In the genomic region with DNA sequence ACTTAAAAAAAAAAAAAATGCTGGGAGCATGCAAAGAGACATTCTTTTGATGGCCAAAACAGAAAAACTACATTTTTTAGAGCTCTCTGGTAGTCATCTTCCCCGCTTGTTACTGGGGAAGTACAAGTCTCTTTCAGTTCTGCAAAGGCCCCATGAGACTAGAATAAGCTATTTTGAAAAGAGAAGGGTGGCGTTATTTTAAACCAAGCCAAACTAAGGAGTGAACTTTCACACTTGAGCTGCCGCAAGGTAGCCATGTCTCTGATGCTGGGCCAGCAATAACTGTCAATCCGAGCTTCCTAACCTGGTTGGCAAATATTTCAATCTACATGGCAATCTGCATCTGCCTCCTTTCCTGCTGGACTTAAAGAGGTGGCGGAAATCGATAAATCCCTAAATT, we compare ENCODE assay signal across 9 cellular contexts.
A peak's percentile ranks its signal among the peaks of the same experiment; 100 is the strongest.
DNase-seq lines count a peak whose midpoint lies in the region; ATAC-seq and TF ChIP-seq lines count a peak whose summit lies in the region.
"Had no signal": no experiment of that assay in that cellular context is flagged by ENCODE, and none has a peak within 500 bp of the region (broad histone marks: within the 10 kb centered on the region; RNA-seq: fewer than 3 reads in every experiment).

No MANE protein-coding gene starts in this region.

- H3K4me2 ChIP-seq in SK-N-SH (no peak overlapping the region), PC-9 (no peak overlapping the region)

- intact Hi-C loops in PC-9 (cut with micrococcal nuclease; ENCODE audit: unreplicated experiment): no loop called here

- CTCF ChIA-PET in GM10248 (lab: Yijun Ruan, JAX) (interaction anchor here (0.7 to 1.8 kb wide), 3 partner anchors 8 to 108 kb away, joined by 3 to 4 read pairs (median 4); no protein-coding TSS in a partner anchor), SK-N-SH (lab: Yijun Ruan, JAX) (no interaction called here), PC-9 (lab: Charles Lee) (no interaction called here)

- peaks cover 5 to 8% of the 10 kb centered on the region in 2 experiments; a peak in 2 of 4 replicates for H3K4me1 ChIP-seq in SK-N-SH (ENCODE audit: control insufficient read depth in 1 of 2, insufficient read depth in 2 of 2, low read depth in 1 of 2, low read length in 1 of 2)
- no peaks in the 10 kb centered on the region for H3K4me1 ChIP-seq in PC-9 (replicated peaks; ENCODE audit: insufficient read depth)
- H3K4me1 ChIP-seq: vagina had no signal

- POLR2A ChIA-PET in GM10248 (lab: Yijun Ruan, JAX): interaction anchor here (0.7 kb wide), 1 partner anchor 37 kb away, joined by 3 read pairs; no protein-coding TSS in a partner anchor
- POLR2A ChIA-PET in SK-N-SH (lab: Yijun Ruan, JAX): no interaction called here
- POLR2A ChIA-PET in PC-9 (lab: Charles Lee; ENCODE audit: unreplicated experiment): interaction anchor here (0.6 kb wide), 1 partner anchor 644 kb away, joined by 5 read pairs; no protein-coding TSS in a partner anchor

- BruUV-seq in PC-9 (replicated peaks; lab: Mats Ljungman, UMichigan): no TSS peak

- H3K79me2 ChIP-seq in SK-N-SH (ENCODE audit: insufficient read depth): no peaks in the 10 kb centered on the region
- H3K79me2 ChIP-seq in PC-9 (ENCODE audit: low read depth): no peaks in the 10 kb centered on the region

- H3K4me3 ChIP-seq in SK-N-SH (ENCODE audit: low read depth in 2 of 2, low read length in 1 of 2): no peak overlapping the region
- no peak overlapping the region for H3K4me3 ChIP-seq in PC-9
- H3K4me3 ChIP-seq: vagina had no signal

- H2AFZ ChIP-seq in SK-N-SH (ENCODE audit: low read depth) (no peak overlapping the region), PC-9 (no peak overlapping the region)

- no peaks in the 10 kb centered on the region for H3K9me2 ChIP-seq in SK-N-SH
- H3K9me2 ChIP-seq in PC-9 (ENCODE audit: insufficient read depth): no peaks in the 10 kb centered on the region; the same call in 1 of the 2 replicates

- no peak for TF ChIP-seq EP300 in SK-N-SH (IDR thresholded peaks at IDR 0.05; ENCODE audit: borderline replicate concordance in 1 of 2, low read depth in 1 of 2, low read length in 1 of 2)

- H3F3A ChIP-seq in SK-N-SH (replicated peaks; ENCODE audit: insufficient read depth) (no peaks in the 10 kb centered on the region), PC-9 (ENCODE audit: insufficient read depth, low read depth) (no peaks in the 10 kb centered on the region)

- H3K27me3 ChIP-seq in SK-N-SH (ENCODE audit: insufficient read depth) (no peaks in the 10 kb centered on the region), PC-9 (ENCODE audit: insufficient read depth, low read depth) (no peaks in the 10 kb centered on the region)
- H3K27me3 ChIP-seq: vagina had no signal

- TF ChIP-seq CTCF in GM10248 (IDR thresholded peaks at IDR 0.05; ENCODE audit: control extremely low read depth, extremely low read depth, low read depth, missing control alignments): no peak
- no peak for TF ChIP-seq CTCF in SK-N-SH (IDR thresholded peaks at IDR 0.05)
- TF ChIP-seq CTCF in PC-9 (conservative IDR thresholded peaks at IDR 0.05): no peak

- peak; percentile 58 for DNase-seq in GM10248 (ENCODE audit: extremely low spot score)
- peak; percentile 76 for DNase-seq in MV-4-11 (lab: John Stamatoyannopoulos, UW)
- DNase-seq in SK-N-SH: no peak
- no peak for DNase-seq in PC-9
- no peak for DNase-seq in AG20443 (ENCODE audit: low spot score)

- H3K36me3 ChIP-seq in SK-N-SH (replicated peaks in 1 of 2; ENCODE audit: control insufficient read depth in 1 of 2, insufficient read depth in 2 of 2, low read length in 1 of 2): peaks cover 0 to 37% of the 10 kb centered on the region in 2 experiments
- H3K36me3 ChIP-seq in PC-9 (ENCODE audit: low read depth): no peaks in the 10 kb centered on the region
- H3K36me3 ChIP-seq: vagina had no signal

- TF ChIP-seq RAD21 in SK-N-SH (IDR thresholded peaks at IDR 0.05; ENCODE audit: low read length): no peak

- peak; percentile 92 for ATAC-seq in GM19438 (IDR thresholded peaks at IDR 0.05; ENCODE audit: low read depth, unreplicated experiment)
- ATAC-seq in HG02943 (IDR thresholded peaks at IDR 0.05; ENCODE audit: low read depth, unreplicated experiment): peak; percentile 76
- no peak for ATAC-seq in activated CD4-positive, CD25-positive, alpha-beta regulatory T cell treated with anti-CD3 and anti-CD28 coated beads, Interleukin-2, amount 50 U/mL, for 24 hours

- H3K9ac ChIP-seq in SK-N-SH: no peak overlapping the region

- WGBS in SK-N-SH (ENCODE audit: low lambda C conversion rate): 96% methylated on average over 5 of the region's 6 CpGs

- H3K9me3 ChIP-seq in SK-N-SH (no peaks in the 10 kb centered on the region), PC-9 (ENCODE audit: insufficient read depth, low read depth) (no peaks in the 10 kb centered on the region)
- H3K9me3 ChIP-seq: vagina had no signal

- H4K20me1 ChIP-seq in SK-N-SH (ENCODE audit: insufficient read depth) (no peaks in the 10 kb centered on the region), PC-9 (ENCODE audit: insufficient read depth) (no peaks in the 10 kb centered on the region)

- no peak overlapping the region for H3K27ac ChIP-seq in SK-N-SH (ENCODE audit: low read depth in 2 of 2, low read length in 1 of 2)
- no peak overlapping the region for H3K27ac ChIP-seq in PC-9
- H3K27ac ChIP-seq: vagina had no signal

TF ChIP-seq in SK-N-SH, 30 proteins besides CTCF, POLR2A, EP300 and RAD21:
- no peak for TF ChIP-seq MEF2A (IDR thresholded peaks at IDR 0.05; ENCODE audit: borderline replicate concordance, low read depth)
- TF ChIP-seq, protein P1, sequence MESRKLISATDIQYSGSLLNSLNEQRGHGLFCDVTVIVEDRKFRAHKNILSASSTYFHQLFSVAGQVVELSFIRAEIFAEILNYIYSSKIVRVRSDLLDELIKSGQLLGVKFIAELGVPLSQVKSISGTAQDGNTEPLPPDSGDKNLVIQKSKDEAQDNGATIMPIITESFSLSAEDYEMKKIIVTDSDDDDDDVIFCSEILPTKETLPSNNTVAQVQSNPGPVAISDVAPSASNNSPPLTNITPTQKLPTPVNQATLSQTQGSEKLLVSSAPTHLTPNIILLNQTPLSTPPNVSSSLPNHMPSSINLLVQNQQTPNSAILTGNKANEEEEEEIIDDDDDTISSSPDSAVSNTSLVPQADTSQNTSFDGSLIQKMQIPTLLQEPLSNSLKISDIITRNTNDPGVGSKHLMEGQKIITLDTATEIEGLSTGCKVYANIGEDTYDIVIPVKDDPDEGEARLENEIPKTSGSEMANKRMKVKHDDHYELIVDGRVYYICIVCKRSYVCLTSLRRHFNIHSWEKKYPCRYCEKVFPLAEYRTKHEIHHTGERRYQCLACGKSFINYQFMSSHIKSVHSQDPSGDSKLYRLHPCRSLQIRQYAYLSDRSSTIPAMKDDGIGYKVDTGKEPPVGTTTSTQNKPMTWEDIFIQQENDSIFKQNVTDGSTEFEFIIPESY (IDR thresholded peaks at IDR 0.05; ENCODE audit: borderline replicate concordance, low read depth): no peak
- TF ChIP-seq TAF1 (IDR thresholded peaks at IDR 0.05; ENCODE audit: borderline replicate concordance, low read depth, low read length): no peak
- no peak for TF ChIP-seq FOXM1 (IDR thresholded peaks at IDR 0.05; ENCODE audit: low read depth)

Comparison
In these comparisons a context has a peak if more than half of its experiments do, and no peak if none do; other contexts are left out.
1. DNase-seq: peak in GM10248 (single experiment) and MV-4-11 (single experiment); none in SK-N-SH (single experiment), PC-9 (0 of 2) and AG20443 (single experiment).
2. ATAC-seq: peak in GM19438 (single experiment) and HG02943 (single experiment); none in activated CD4-positive, CD25-positive, alpha-beta regulatory T cell treated with anti-CD3 and anti-CD28 coated beads, Interleukin-2, amount 50 U/mL, for 24 hours (0 of 2).